ENCODE assay signal across 8 cellular contexts in the genomic region with DNA sequence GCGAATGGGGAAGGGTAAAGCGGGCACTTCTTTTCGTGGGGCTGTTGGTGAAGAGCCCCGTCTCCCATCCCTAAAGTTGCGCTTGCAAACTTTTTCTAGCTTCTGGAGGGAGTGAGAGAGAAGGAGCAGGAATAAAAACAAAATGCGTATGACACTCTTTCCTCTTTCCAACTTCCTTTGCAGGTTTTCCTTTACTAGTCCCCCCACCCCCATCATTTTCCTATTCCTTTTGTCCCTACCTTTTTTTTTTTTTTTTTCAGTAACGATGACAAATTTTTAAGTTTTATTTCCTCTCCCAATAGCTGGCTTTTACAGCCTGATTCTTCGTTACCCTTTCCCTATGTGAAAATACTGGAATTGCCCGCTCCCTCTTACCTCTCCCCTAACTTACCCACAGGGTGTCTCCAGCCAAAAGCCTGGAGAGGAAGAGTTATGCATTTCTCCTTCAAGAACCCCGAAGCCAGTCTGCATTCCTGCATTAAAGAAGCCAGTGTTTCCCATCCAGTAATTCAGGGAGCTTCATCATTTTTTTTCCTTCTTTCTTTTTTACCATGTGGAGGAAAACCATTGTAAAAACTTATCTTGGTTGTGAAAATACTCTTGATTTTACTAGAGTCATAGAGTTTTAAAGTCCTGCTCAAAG. TPM values are rescaled to one million over a fixed set of nuclear protein-coding genes. Genes with fewer than 3 reads are reported as not detected.
A peak's percentile ranks its signal among the peaks of the same experiment; 100 is the strongest.
DNase-seq lines count a peak whose midpoint lies in the region; ATAC-seq, FAIRE-seq and TF ChIP-seq lines count a peak whose summit lies in the region.

No MANE protein-coding gene starts in this region.

- peak overlapping the region; percentile 89 for H3K4me2 ChIP-seq in mammary epithelial cell (ENCODE audit: insufficient read depth, low read depth, low read length)

- no peaks in the 10 kb centered on the region for H3K36me3 ChIP-seq in mammary epithelial cell (ENCODE audit: insufficient read depth, low read length)
- no peaks in the 10 kb centered on the region for H3K36me3 ChIP-seq in right lobe of liver
- H3K36me3 ChIP-seq in thyroid gland = no peaks in the 10 kb centered on the region

- WGBS in mammary epithelial cell (ENCODE audit: low coverage, missing lambda C conversion rate) = 3% methylated on average over 5 of the region's 10 CpGs
- WGBS in right lobe of liver (ENCODE audit: insufficient coverage, low coverage, low lambda C conversion rate, missing lambda C conversion rate) = 8% methylated on average over 10 of the region's 10 CpGs
- 10 to 12% methylated on average over 10 of the region's 10 CpGs for WGBS in thyroid gland, 2 donors

- H3K4me3 ChIP-seq in mammary epithelial cell (replicated peaks in 1 of 3; ENCODE audit: insufficient read depth in 1 of 3, low read depth in 2 of 3, low read length in 3 of 3) (peak overlapping the region; percentile 58 to 97 (median 90)), right lobe of liver (peak overlapping the region; percentile 65 to 71 (median 67)), thyroid gland (replicated peaks in 1 of 3) (peak overlapping the region in 2 of 3 donors; percentile 39 to 40)

- TF ChIP-seq POLR2A in right lobe of liver (IDR thresholded peaks at IDR 0.05) (no peak), thyroid gland (IDR thresholded peaks at IDR 0.05) (no peak)

- peaks cover 20% of the 10 kb centered on the region for H3K4me1 Mint-ChIP-seq in activated T-cell treated with anti-CD3 and anti-CD28 coated beads, Interleukin-2, amount 50 U/mL, for 24 hours (ENCODE audit: low read depth)

- no peaks in the 10 kb centered on the region for H3K36me3 Mint-ChIP-seq in activated T-cell treated with anti-CD3 and anti-CD28 coated beads, Interleukin-2, amount 50 U/mL, for 24 hours (ENCODE audit: low read depth)

- H3K27me3 Mint-ChIP-seq in activated T-cell treated with anti-CD3 and anti-CD28 coated beads, Interleukin-2, amount 50 U/mL, for 24 hours = peaks cover 51% of the 10 kb centered on the region

- peaks cover 48% of the 10 kb centered on the region for H3K79me2 ChIP-seq in mammary epithelial cell (ENCODE audit: insufficient read depth, low read length)

- peak overlapping the region; percentile 88 for H2AFZ ChIP-seq in mammary epithelial cell (ENCODE audit: low read depth, low read length)

- TF ChIP-seq CTCF in mammary epithelial cell (conservative IDR thresholded peaks at IDR 0.05 in 1 of 2, IDR thresholded peaks at IDR 0.05 in 1 of 2; ENCODE audit: extremely low read depth in 1 of 2, insufficient read depth in 1 of 2, low read depth in 1 of 2, low read length in 2 of 2) = no peak
- TF ChIP-seq CTCF in right lobe of liver (IDR thresholded peaks at IDR 0.05) = no peak
- TF ChIP-seq CTCF in thyroid gland (IDR thresholded peaks at IDR 0.05) = no peak

- no peak for DNase-seq in activated T-cell treated with anti-CD3 and anti-CD28 coated beads, Interleukin-2, amount 50 U/mL, for 24 hours
- no peak for DNase-seq in activated T-cell treated with anti-CD3 and anti-CD28 coated beads, Interleukin-2, amount 50 U/mL, for 1 hour
- peak; percentile 31 for DNase-seq in mammary epithelial cell
- no peak for DNase-seq in right lobe of liver
- DNase-seq in thyroid gland = no peak
- DNase-seq in ureter (ENCODE audit: low spot score) = no peak
- DNase-seq in urothelium cell line (ENCODE audit: low spot score) = no peak
- no peak for DNase-seq in NCI-H510A treated with DMSO at 0.1 percent for 48 hours (lab: John Stamatoyannopoulos, UW)

- H3K4me3 Mint-ChIP-seq in activated T-cell treated with anti-CD3 and anti-CD28 coated beads, Interleukin-2, amount 50 U/mL, for 24 hours = peak overlapping the region; percentile 74

- H4K20me1 ChIP-seq in mammary epithelial cell (ENCODE audit: insufficient read depth, low read length) = no peaks in the 10 kb centered on the region

- H3K9ac ChIP-seq in mammary epithelial cell (ENCODE audit: insufficient read depth, low read length) = peak overlapping the region; percentile 93

- CTCF ChIA-PET in mammary epithelial cell (lab: Charles Lee; ENCODE audit: low non-redundant PET) = interaction anchor here (0.7 kb wide), 1 partner anchor 10 kb away, joined by 3 read pairs; no protein-coding TSS in a partner anchor

- in situ Hi-C loops in mammary epithelial cell (cut with MboI; ENCODE audit: low sequenced_read_pairs in 2 of 2) = loop anchor here in 1 of 2 donors (10.0 kb wide), 1 partner anchor 95 kb away; no protein-coding TSS in a partner anchor

- TSS peak; percentile 64 for BruUV-seq in mammary epithelial cell (replicated peaks; lab: Mats Ljungman, UMichigan)

- intact Hi-C loops in mammary epithelial cell (cut with micrococcal nuclease) = loop anchor here (1.0 to 5.0 kb wide), 10 partner anchors 25 to 404 kb away; no protein-coding TSS in a partner anchor
- intact Hi-C loops in right lobe of liver (cut with DNase I) = no loop called here
- intact Hi-C loops in thyroid gland (cut with DNase I) = no loop called here

- no peak for ATAC-seq in right lobe of liver

- H3K4me1 ChIP-seq in mammary epithelial cell (ENCODE audit: insufficient read depth, low read length) = peaks cover 14% of the 10 kb centered on the region
- peaks cover 0 to 5% (median 0%) of the 10 kb centered on the region in 4 donors for H3K4me1 ChIP-seq in right lobe of liver
- peaks cover 0 to 4% of the 10 kb centered on the region in 2 donors for H3K4me1 ChIP-seq in thyroid gland

- no peak overlapping the region for H3K27ac Mint-ChIP-seq in activated T-cell treated with anti-CD3 and anti-CD28 coated beads, Interleukin-2, amount 50 U/mL, for 24 hours

- no peaks in the 10 kb centered on the region for H3K9me3 Mint-ChIP-seq in activated T-cell treated with anti-CD3 and anti-CD28 coated beads, Interleukin-2, amount 50 U/mL, for 24 hours

- H3K27me3 ChIP-seq in mammary epithelial cell (ENCODE audit: insufficient read depth, low read length) = no peaks in the 10 kb centered on the region
- no peaks in the 10 kb centered on the region for H3K27me3 ChIP-seq in right lobe of liver
- no peaks in the 10 kb centered on the region for H3K27me3 ChIP-seq in thyroid gland

- H3K27ac ChIP-seq in mammary epithelial cell (ENCODE audit: insufficient read depth, low read depth, low read length) (peak overlapping the region; percentile 94), right lobe of liver (peak overlapping the region; percentile 85 to 88 (median 87)), thyroid gland (peak overlapping the region in 2 of 3 donors; percentile 47 to 58)

- no peak for FAIRE-seq in urothelium cell line (lab: Jason Lieb, UNC)

- dilution Hi-C loops in mammary epithelial cell (cut with HindIII; ENCODE audit: low sequenced_read_pairs) = no loop called here

- H3K9me3 ChIP-seq in mammary epithelial cell (replicated peaks; ENCODE audit: insufficient read depth, low read length) (no peaks in the 10 kb centered on the region), right lobe of liver (no peaks in the 10 kb centered on the region), thyroid gland (no peaks in the 10 kb centered on the region)

RNA-seq across cellular contexts. Expression of a gene that starts 0.6 kb away (rescaled TPM):
- total RNA-seq in mammary epithelial cell (10 to 100 TPM; 35.8 to 39.8 TPM), right lobe of liver (1 to 10 TPM in 5 of 6 experiments, under 1 TPM in 1; 0.90 to 7.7 (median 2.3) TPM), thyroid gland (1 to 10 TPM; 1.6 to 3.4 (median 2.7) TPM), ureter (6.4 TPM)
- polyA plus RNA-seq in mammary epithelial cell = 11.3 TPM
- 19.7 TPM for polyA minus RNA-seq in mammary epithelial cell

Comparison
In these comparisons a context has a peak if more than half of its experiments do, and no peak if none do; other contexts are left out.
1. H3K4me3 ChIP-seq: peak in every context shown above with its lines; median percentile 90 in mammary epithelial cell; 67 in right lobe of liver; 40 in thyroid gland.